Comparison of ENCODE assay signal across 8 cellular contexts in the genomic region with DNA sequence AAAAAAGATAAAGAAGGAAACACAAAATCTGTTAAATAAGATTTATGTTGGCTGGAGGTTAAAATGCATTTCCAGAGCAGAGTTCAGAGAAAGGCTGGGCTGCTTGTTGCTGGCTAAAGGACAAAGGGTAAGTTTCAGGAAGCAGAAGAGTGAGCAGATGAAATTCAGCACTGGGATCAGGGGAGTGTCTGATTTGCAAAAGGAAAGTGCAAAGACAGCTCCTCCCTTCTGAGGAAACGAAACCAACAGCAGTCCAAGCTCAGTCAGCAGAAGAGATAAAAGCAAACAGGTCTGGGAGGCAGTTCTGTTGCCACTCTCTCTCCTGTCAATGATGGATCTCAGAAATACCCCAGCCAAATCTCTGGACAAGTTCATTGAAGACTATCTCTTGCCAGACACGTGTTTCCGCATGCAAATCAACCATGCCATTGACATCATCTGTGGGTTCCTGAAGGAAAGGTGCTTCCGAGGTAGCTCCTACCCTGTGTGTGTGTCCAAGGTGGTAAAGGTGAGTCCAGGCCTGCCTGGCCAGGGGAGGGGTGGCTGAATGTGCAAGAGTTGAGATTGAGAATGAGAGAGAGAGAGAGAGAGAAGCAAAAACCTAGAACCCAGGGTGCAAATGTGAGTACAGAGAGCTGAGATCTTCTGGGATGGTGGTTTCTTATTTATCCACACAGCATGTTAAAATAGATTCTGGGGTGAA. TPM values are rescaled to one million over a fixed set of nuclear protein-coding genes. Genes with fewer than 3 reads are reported as not detected.
DNase-seq lines count a peak whose midpoint lies in the region; ATAC-seq, FAIRE-seq and TF ChIP-seq lines count a peak whose summit lies in the region.

A gene (plus strand): TSS at position 251 of the 703 bp plus-strand sequence. CDS start 78 bp downstream, at position 329.

- TF ChIP-seq CTCF in HepG2 (CRISPR knock-in tag; IDR thresholded peaks at IDR 0.05) = no peak

- H4K20me1 ChIP-seq in HepG2 (ENCODE audit: insufficient read depth, low read length) = no peaks in the 10 kb centered on the region

- peak; percentile 66 for DNase-seq in Daoy (ENCODE audit: low read depth)
- DNase-seq in RPMI8226 = peak; percentile 90
- peak; percentile 45 for DNase-seq in central memory CD4-positive, alpha-beta T cell
- DNase-seq in HepG2 (ENCODE audit: low spot score) = peak; percentile 72
- DNase-seq in stromal cell of bone marrow (ENCODE audit: low read depth) = peak; percentile 28
- no peak for DNase-seq in epidermal melanocyte (ENCODE audit: insufficient read length, low spot score)

- no peak for TF ChIP-seq RAD21 in HepG2 (CRISPR knock-in tag; IDR thresholded peaks at IDR 0.05)

- H3K9me3 ChIP-seq in HepG2 (ENCODE audit: low read length) = peaks cover 8% of the 10 kb centered on the region; the same call in 1 of the 2 replicates

- ATAC-seq in GM19438 (IDR thresholded peaks at IDR 0.05; ENCODE audit: low read depth, unreplicated experiment) (peak; percentile 78), HG03469 (IDR thresholded peaks at IDR 0.05; ENCODE audit: unreplicated experiment) (peak; percentile 56), HepG2 (peak; percentile 98)

- CTCF ChIA-PET in HepG2 (lab: Yijun Ruan, JAX; ENCODE audit: low intra/inter-chr PET ratio, low total read pairs) = no interaction called here

- H3K9ac ChIP-seq in HepG2 (ENCODE audit: insufficient read depth, low read depth, low read length) = peak within 1 kb of the TSS; percentile 50

- no peak for TF ChIP-seq EP300 in HepG2 (IDR thresholded peaks at IDR 0.05; ENCODE audit: low read depth in 2 of 2, low read length in 2 of 2)
- 0 out of 2 replicates have a peak, but pooled peaks have one; percentile 9 for TF ChIP-seq EP300 in HepG2 (CRISPR knock-in tag; IDR thresholded peaks at IDR 0.05; ENCODE audit: borderline replicate concordance)

- H3K79me2 ChIP-seq in HepG2 (ENCODE audit: insufficient read depth, low read length) = no peaks in the 10 kb centered on the region

- no peaks in the 10 kb centered on the region for H3K36me3 ChIP-seq in HepG2 (replicated peaks in 1 of 2; ENCODE audit: control insufficient read depth in 1 of 2, insufficient read depth in 2 of 2, low read length in 2 of 2)

- peak within 1 kb of the TSS; percentile 97 for H3K4me2 ChIP-seq in HepG2 (ENCODE audit: low read depth, low read length)

- H3K27ac ChIP-seq in HepG2 (ENCODE audit: extremely low read length, insufficient read depth, low read length) = peak within 1 kb of the TSS; percentile 45

- TSS peak; percentile 74 for BruUV-seq in HepG2 (replicated peaks; lab: Mats Ljungman, UMichigan)

- no peaks in the 10 kb centered on the region for H3K27me3 ChIP-seq in HepG2 (ENCODE audit: control insufficient read depth in 1 of 2, insufficient read depth in 2 of 2, low read length in 2 of 2)

- H3K4me1 ChIP-seq in HepG2 (ENCODE audit: insufficient read depth, low read length) = peaks cover 32% of the 10 kb centered on the region

- H2AFZ ChIP-seq in HepG2 (ENCODE audit: low read length) = peak within 1 kb of the TSS; percentile 98

- FAIRE-seq in HepG2 (lab: Jason Lieb, UNC) = peak; percentile 96

- intact Hi-C loops in HepG2 (cut with micrococcal nuclease; ENCODE audit: unreplicated experiment) = no loop called here

- TF ChIP-seq POLR2A in HepG2 (IDR thresholded peaks at IDR 0.05; ENCODE audit: insufficient read depth in 1 of 2, low read depth in 2 of 2, low read length in 2 of 2) = peak; percentile 32 to 34; a peak in 1 of 4 replicates

- in situ Hi-C loops in HepG2 (cut with HindIII; ENCODE audit: extremely low pct_ligation_motif_present, low pct_unique_long_range_greater_than_20kb) = no loop called here

- POLR2A ChIA-PET in HepG2 (lab: Yijun Ruan, JAX) = interaction anchor here (0.6 to 3.6 kb wide), 3 partner anchors 19 to 41 kb away, joined by 3 to 34 read pairs (median 13); a partner anchor contains a TSS

- WGBS in HepG2 (ENCODE audit: low lambda C conversion rate) = 2% methylated on average over 4 of the region's 4 CpGs

- H3K4me3 ChIP-seq in HepG2 (replicated peaks in 1 of 3; ENCODE audit: insufficient read depth in 1 of 3, low read depth in 2 of 3, low read length in 3 of 3) = peak within 1 kb of the TSS; percentile 54 to 68 (median 68)

TF ChIP-seq in HepG2, 621 proteins besides CTCF, POLR2A, EP300 and RAD21 (continues in another document):
- TF ChIP-seq MTA1 (CRISPR knock-in tag; IDR thresholded peaks at IDR 0.05; ENCODE audit: borderline replicate concordance) = no peak
- no peak for TF ChIP-seq ZNF547 (CRISPR knock-in tag; IDR thresholded peaks at IDR 0.05)
- TF ChIP-seq, protein P1, sequence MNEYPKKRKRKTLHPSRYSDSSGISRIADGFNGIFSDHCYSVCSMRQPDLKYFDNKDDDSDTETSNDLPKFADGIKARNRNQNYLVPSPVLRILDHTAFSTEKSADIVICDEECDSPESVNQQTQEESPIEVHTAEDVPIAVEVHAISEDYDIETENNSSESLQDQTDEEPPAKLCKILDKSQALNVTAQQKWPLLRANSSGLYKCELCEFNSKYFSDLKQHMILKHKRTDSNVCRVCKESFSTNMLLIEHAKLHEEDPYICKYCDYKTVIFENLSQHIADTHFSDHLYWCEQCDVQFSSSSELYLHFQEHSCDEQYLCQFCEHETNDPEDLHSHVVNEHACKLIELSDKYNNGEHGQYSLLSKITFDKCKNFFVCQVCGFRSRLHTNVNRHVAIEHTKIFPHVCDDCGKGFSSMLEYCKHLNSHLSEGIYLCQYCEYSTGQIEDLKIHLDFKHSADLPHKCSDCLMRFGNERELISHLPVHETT (CRISPR knock-in tag; conservative IDR thresholded peaks at IDR 0.05) = no peak
- TF ChIP-seq TEAD3 (CRISPR knock-in tag; optimal IDR thresholded peaks at IDR 0.05; ENCODE audit: borderline replicate concordance) = peak; percentile 12
- no peak for TF ChIP-seq ZSCAN20 (CRISPR knock-in tag; IDR thresholded peaks at IDR 0.05; ENCODE audit: borderline replicate concordance)
- TF ChIP-seq TBX2 (CRISPR knock-in tag; IDR thresholded peaks at IDR 0.05; ENCODE audit: borderline replicate concordance) = 0 out of 2 replicates have a peak, but pooled peaks have one; percentile 12
- TF ChIP-seq, protein P2, sequence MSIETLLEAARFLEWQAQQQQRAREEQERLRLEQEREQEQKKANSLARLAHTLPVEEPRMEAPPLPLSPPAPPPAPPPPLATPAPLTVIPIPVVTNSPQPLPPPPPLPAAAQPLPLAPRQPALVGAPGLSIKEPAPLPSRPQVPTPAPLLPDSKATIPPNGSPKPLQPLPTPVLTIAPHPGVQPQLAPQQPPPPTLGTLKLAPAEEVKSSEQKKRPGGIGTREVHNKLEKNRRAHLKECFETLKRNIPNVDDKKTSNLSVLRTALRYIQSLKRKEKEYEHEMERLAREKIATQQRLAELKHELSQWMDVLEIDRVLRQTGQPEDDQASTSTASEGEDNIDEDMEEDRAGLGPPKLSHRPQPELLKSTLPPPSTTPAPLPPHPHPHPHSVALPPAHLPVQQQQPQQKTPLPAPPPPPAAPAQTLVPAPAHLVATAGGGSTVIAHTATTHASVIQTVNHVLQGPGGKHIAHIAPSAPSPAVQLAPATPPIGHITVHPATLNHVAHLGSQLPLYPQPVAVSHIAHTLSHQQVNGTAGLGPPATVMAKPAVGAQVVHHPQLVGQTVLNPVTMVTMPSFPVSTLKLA (IDR thresholded peaks at IDR 0.05) = peak; percentile 4; the same call in 1 of the 2 replicates
- no peak for TF ChIP-seq ZNF180 (CRISPR knock-in tag; IDR thresholded peaks at IDR 0.05; ENCODE audit: borderline replicate concordance, low read depth)
- no peak for TF ChIP-seq DR1 (CRISPR knock-in tag; IDR thresholded peaks at IDR 0.05)
- peak; percentile 78 for TF ChIP-seq ZNF7 (CRISPR knock-in tag; IDR thresholded peaks at IDR 0.05)

RNA-seq across cellular contexts. Expression of the gene that starts here (rescaled TPM):
- 5.1 and 6.1 TPM in 2 replicates for total RNA-seq in Daoy (2014; rRNA removed; shearing (Covaris generic))
- 6.5 and 7.5 TPM in 2 replicates for total RNA-seq in HepG2 (2016; rRNA removed; fragmentation: Illumina TruSeq; extraction: Trizol)
- 1.1 and 1.7 TPM in 2 replicates for total RNA-seq in HepG2 (2016; cell fraction: cytosol; rRNA removed; fragmentation: Illumina TruSeq; extraction: Trizol; ENCODE audit: low read depth)
- total RNA-seq in HepG2 (2016; cell fraction: insoluble cytoplasmic fraction; rRNA removed; fragmentation: Illumina TruSeq; extraction: Trizol) = 6.6 and 7.4 TPM in 2 replicates
- total RNA-seq in HepG2 (2016; cell fraction: membrane; rRNA removed; fragmentation: Illumina TruSeq; extraction: Trizol) = 2.5 and 2.8 TPM in 2 replicates
- total RNA-seq in HepG2 (2016; cell fraction: nucleus; rRNA removed; fragmentation: Illumina TruSeq; extraction: Trizol) = 3.5 and 4.5 TPM in 2 replicates
- polyA plus RNA-seq in HepG2 (2011; rRNA removed) = 10.6 and 17.5 TPM in 2 replicates
- polyA plus RNA-seq in HepG2 (2011; cell fraction: cytosol; rRNA removed) = 12.2 and 13.8 TPM in 2 replicates
- polyA plus RNA-seq in HepG2 (2011; cell fraction: nucleus; rRNA removed) = 8.3 and 11.0 TPM in 2 replicates
- 7.5 and 8.1 TPM in 2 replicates for polyA plus RNA-seq in HepG2 (2012)
- 1.2 and 1.9 TPM in 2 replicates for polyA plus RNA-seq in HepG2 (2016; cell fraction: cytosol; fragmentation: Illumina TruSeq; extraction: Trizol; ENCODE audit: low read depth)
- polyA plus RNA-seq in HepG2 (2016; cell fraction: insoluble cytoplasmic fraction; fragmentation: Illumina TruSeq; extraction: Trizol; ENCODE audit: low read depth) = 8.9 and 10.5 TPM in 2 replicates
- 1.7 and 2.1 TPM in 2 replicates for polyA plus RNA-seq in HepG2 (2016; cell fraction: membrane; fragmentation: Illumina TruSeq; extraction: Trizol; ENCODE audit: low read depth)
- polyA plus RNA-seq in HepG2 (2016; cell fraction: nucleus; fragmentation: Illumina TruSeq; extraction: Trizol; ENCODE audit: insufficient read depth, low read depth) = 5.1 and 5.6 TPM in 2 replicates
- 18.8 and 54.6 TPM in 2 replicates for polyA minus RNA-seq in HepG2 (2011; rRNA and poly(A)+ RNA removed; ENCODE audit: low replicate concordance)
- polyA minus RNA-seq in HepG2 (2011; cell fraction: cytosol; rRNA and poly(A)+ RNA removed) = 4.9 and 5.5 TPM in 2 replicates
- 6.3 and 12.1 TPM in 2 replicates for polyA minus RNA-seq in HepG2 (2011; cell fraction: nucleus; rRNA and poly(A)+ RNA removed)
